ENCODE assay signal across 15 cellular contexts in the genomic region with DNA sequence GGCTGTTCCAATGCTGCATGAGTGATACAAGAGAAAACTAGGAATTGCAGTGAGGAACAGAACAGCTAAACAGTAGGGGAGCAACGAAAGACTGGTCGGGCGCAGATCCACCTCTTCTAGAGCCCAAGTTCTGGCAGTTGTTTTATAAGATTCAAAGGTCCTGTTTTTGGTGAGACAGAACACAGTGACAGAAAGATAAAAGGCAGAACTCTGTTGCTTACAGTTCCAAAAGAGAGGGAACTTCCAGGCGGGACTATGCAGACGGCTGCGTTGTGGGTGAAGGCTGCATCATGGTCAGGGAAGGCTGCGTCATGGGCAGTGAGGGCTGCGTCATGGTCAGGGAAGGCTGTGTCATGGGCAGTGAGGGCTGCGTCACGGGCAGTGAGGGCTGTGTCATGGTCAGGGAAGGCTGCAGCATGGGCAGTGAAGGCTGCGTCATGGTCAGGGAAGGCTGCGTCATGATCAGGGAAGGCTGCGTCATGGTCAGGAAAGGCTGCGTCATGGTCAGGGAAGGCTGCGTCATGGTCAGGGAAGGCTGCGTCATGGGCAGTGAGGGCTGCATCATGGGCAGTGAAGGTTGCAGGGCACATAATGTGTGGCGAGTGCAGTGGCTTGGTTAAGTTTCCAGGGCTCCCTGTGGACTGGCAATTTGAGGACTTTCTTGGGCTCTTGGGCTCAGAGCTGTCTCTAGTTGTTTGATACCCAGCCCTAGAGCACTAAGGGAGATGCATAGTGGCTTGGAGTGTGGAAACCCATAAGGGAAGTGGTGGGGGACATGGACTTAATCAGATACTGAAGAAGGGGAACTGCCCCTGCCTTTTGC.
DNase-seq lines count a peak whose midpoint lies in the region; ATAC-seq, FAIRE-seq and TF ChIP-seq lines count a peak whose summit lies in the region.
"Had no signal": no experiment of that assay in that cellular context is flagged by ENCODE, and none has a peak within 500 bp of the region (broad histone marks: within the 10 kb centered on the region; RNA-seq: fewer than 3 reads in every experiment).

No MANE protein-coding gene starts in this region.

- in situ Hi-C loops in K562 (cut with MboI), result no loop called here
- in situ Hi-C loops in transverse colon (cut with MboI; ENCODE audit: low pct_ligation_motif_present in 1 of 4, low pct_unique_long_range_greater_than_20kb in 1 of 4, low sequenced_read_pairs in 3 of 4), result no loop called here

- no peak overlapping the region for H3K4me2 ChIP-seq in GM23338
- no peak overlapping the region for H3K4me2 ChIP-seq in K562 (ENCODE audit: insufficient read depth, low read length)
- H3K4me2 ChIP-seq in neuronal stem cell (ENCODE audit: insufficient read depth, low read length, poor library complexity, severe bottlenecking), result no peak overlapping the region

- H4K20me1 ChIP-seq in GM23338 (replicated peaks; ENCODE audit: insufficient read depth), result no peaks in the 10 kb centered on the region
- no peaks in the 10 kb centered on the region for H4K20me1 ChIP-seq in K562 (replicated peaks; ENCODE audit: control insufficient read depth, insufficient read depth, low read length)

- no peak overlapping the region for H3K4me3 Mint-ChIP-seq in GM23338
- H3K4me3 Mint-ChIP-seq in activated CD4-positive, alpha-beta memory T cell treated with anti-CD3 and anti-CD28 coated beads for 36 hours, result no peak overlapping the region
- H3K4me3 Mint-ChIP-seq: CD4-positive, alpha-beta T cell had no signal

- peak overlapping the region; percentile 77 for H2BK12ac ChIP-seq in neuronal stem cell (ENCODE audit: low read length)

- intact Hi-C loops in K562 (cut with micrococcal nuclease), result no loop called here
- intact Hi-C loops in transverse colon (cut with DNase I; ENCODE audit: low total_unique reads), result no loop called here
- intact Hi-C loops in activated CD4-positive, alpha-beta memory T cell treated with anti-CD3 and anti-CD28 coated beads for 36 hours (cut with micrococcal nuclease), result no loop called here

- POLR2A ChIA-PET in K562 (lab: Yijun Ruan, JAX), result no interaction called here
- POLR2A ChIA-PET in activated CD4-positive, alpha-beta memory T cell treated with anti-CD3 and anti-CD28 coated beads for 36 hours (lab: Charles Lee), result no interaction called here

- 1% methylated on average over 17 of the region's 17 CpGs for WGBS in K562 (ENCODE audit: insufficient coverage, low coverage, missing lambda C conversion rate)
- no CpG with 5 or more reads among the region's 17 CpGs for WGBS in neuronal stem cell (ENCODE audit: extremely low coverage in 2 of 2, insufficient read length in 2 of 2, insufficient replicate concordance in 1 of 2), 2 donors
- WGBS in transverse colon (ENCODE audit: low coverage in 1 of 2), 2 donors, result 50 to 83% methylated on average over 4 to 17 of the region's 17 CpGs

- H2AK5ac ChIP-seq in neuronal stem cell (ENCODE audit: low read depth, low read length), result no peak overlapping the region

- BruUV-seq in K562 (replicated peaks; lab: Mats Ljungman, UMichigan), result no TSS peak

- no peak for FAIRE-seq in K562 (lab: Jason Lieb, UNC)
- FAIRE-seq: GM12878, GM18507 had no signal

- no peaks in the 10 kb centered on the region for H3K36me3 ChIP-seq in GM23338 (ENCODE audit: insufficient read depth)
- no peaks in the 10 kb centered on the region for H3K36me3 ChIP-seq in K562 (ENCODE audit: control insufficient read depth, insufficient read depth, low read length)
- no peaks in the 10 kb centered on the region for H3K36me3 ChIP-seq in neuronal stem cell (replicated peaks in 1 of 2; ENCODE audit: control insufficient read depth in 2 of 2, insufficient read depth in 2 of 2, low read length in 2 of 2)
- H3K36me3 ChIP-seq in transverse colon, result no peaks in the 10 kb centered on the region
- H3K36me3 ChIP-seq: HAP-1 had no signal

- no peak overlapping the region for H3K14ac ChIP-seq in neuronal stem cell (ENCODE audit: low read length)

- no peak overlapping the region for H4K91ac ChIP-seq in neuronal stem cell (ENCODE audit: low read depth, low read length, poor library complexity)

- no peaks in the 10 kb centered on the region for H3F3A ChIP-seq in GM23338 (replicated peaks; ENCODE audit: low read depth)

- H3K36me3 Mint-ChIP-seq in GM23338 (ENCODE audit: low read depth), result peaks cover 13% of the 10 kb centered on the region
- H3K36me3 Mint-ChIP-seq in activated CD4-positive, alpha-beta memory T cell treated with anti-CD3 and anti-CD28 coated beads for 36 hours, result no peaks in the 10 kb centered on the region

- TF ChIP-seq CTCF in GM23338 (conservative IDR thresholded peaks at IDR 0.05; ENCODE audit: low read depth in 2 of 2), result no peak
- no peak for TF ChIP-seq CTCF in K562 (IDR thresholded peaks at IDR 0.05 in 2 of 3, conservative IDR thresholded peaks at IDR 0.05 in 1 of 3; ENCODE audit: insufficient read depth in 2 of 3, low read depth in 1 of 3, low read length in 3 of 3)
- no peak for TF ChIP-seq CTCF in transverse colon (IDR thresholded peaks at IDR 0.05)

- H2BK5ac ChIP-seq in neuronal stem cell (ENCODE audit: low read length), result no peak overlapping the region

- H4K8ac ChIP-seq in neuronal stem cell (ENCODE audit: low read depth, low read length), result no peak overlapping the region

- CTCF ChIA-PET in K562 (lab: Yijun Ruan, JAX; ENCODE audit: low intra/inter-chr PET ratio), result no interaction called here
- CTCF ChIA-PET in activated CD4-positive, alpha-beta memory T cell treated with anti-CD3 and anti-CD28 coated beads for 36 hours (lab: Charles Lee), result no interaction called here

- H3K79me2 ChIP-seq in GM23338 (replicated peaks; ENCODE audit: insufficient read depth) (no peaks in the 10 kb centered on the region), K562 (ENCODE audit: control insufficient read depth, insufficient read depth, low read length) (no peaks in the 10 kb centered on the region)

- H3K4me1 ChIP-seq in GM23338 (ENCODE audit: insufficient read depth) (no peaks in the 10 kb centered on the region), K562 (replicated peaks in 1 of 2; ENCODE audit: control insufficient read depth in 2 of 2, insufficient read depth in 2 of 2, low read length in 2 of 2) (no peaks in the 10 kb centered on the region), neuronal stem cell (ENCODE audit: control insufficient read depth in 2 of 2, insufficient read depth in 1 of 2, low read depth in 1 of 2, low read length in 2 of 2) (no peaks in the 10 kb centered on the region), transverse colon (peaks cover 0 to 3% (median 0%) of the 10 kb centered on the region in 4 donors)
- H3K4me1 ChIP-seq: HAP-1 had no signal

- no peaks in the 10 kb centered on the region for H3K9me1 ChIP-seq in K562 (ENCODE audit: control insufficient read depth, insufficient read depth, low read length)

- H3K4me1 Mint-ChIP-seq in GM23338, result no peaks in the 10 kb centered on the region; the same call in 2 of the 3 replicates
- H3K4me1 Mint-ChIP-seq in activated CD4-positive, alpha-beta memory T cell treated with anti-CD3 and anti-CD28 coated beads for 36 hours (ENCODE audit: low read depth), result no peaks in the 10 kb centered on the region

- ATAC-seq in GM23338 (no peak), K562 (no peak), GM18870 (IDR thresholded peaks at IDR 0.05; ENCODE audit: unreplicated experiment) (no peak)
- ATAC-seq: GM12878 had no signal

- H3K79me1 ChIP-seq in neuronal stem cell (ENCODE audit: low read depth, low read length), result no peaks in the 10 kb centered on the region

- TF ChIP-seq POLR2A in K562 (conservative IDR thresholded peaks at IDR 0.05), result no peak
- no peak for TF ChIP-seq POLR2A in transverse colon (IDR thresholded peaks at IDR 0.05)

- peak overlapping the region; percentile 54 for H3K18ac ChIP-seq in neuronal stem cell (ENCODE audit: low read length)

- TF ChIP-seq EP300 in K562 (IDR thresholded peaks at IDR 0.05; ENCODE audit: low read length) (no peak), transverse colon (IDR thresholded peaks at IDR 0.05; ENCODE audit: low read depth) (peak; percentile 75)

- no peak overlapping the region for H2BK120ac ChIP-seq in neuronal stem cell (ENCODE audit: low read depth, low read length)

- no peak overlapping the region for H3K4ac ChIP-seq in neuronal stem cell (ENCODE audit: low read length)

- peaks cover 6% of the 10 kb centered on the region for H3K27me3 Mint-ChIP-seq in GM23338 (ENCODE audit: insufficient read depth, low read depth, poor library complexity)
- H3K27me3 Mint-ChIP-seq in activated CD4-positive, alpha-beta memory T cell treated with anti-CD3 and anti-CD28 coated beads for 36 hours, result peaks cover 1% of the 10 kb centered on the region

- H3K27ac ChIP-seq in GM23338 (ENCODE audit: low read depth) (no peak overlapping the region), K562 (ENCODE audit: extremely low read depth, low read depth, low read length) (no peak overlapping the region), neuronal stem cell (replicated peaks; ENCODE audit: low read length) (no peak overlapping the region), transverse colon (peak overlapping the region; percentile 26 to 81 (median 62))

- peak overlapping the region; percentile 50 for H2BK15ac ChIP-seq in neuronal stem cell (ENCODE audit: low read length)

- DNase-seq in GM23338 (ENCODE audit: low spot score), result no peak
- DNase-seq in K562 (ENCODE audit: extremely low read depth in 1 of 4, low spot score in 3 of 4), result no peak
- no peak for DNase-seq in neuronal stem cell (ENCODE audit: low spot score)
- peak; percentile 26 for DNase-seq in transverse colon
- no peak for DNase-seq in activated CD4-positive, alpha-beta memory T cell treated with anti-CD3 and anti-CD28 coated beads for 36 hours
- no peak for DNase-seq in SW480 (ENCODE audit: low spot score)
- DNase-seq: ACHN; C1 segment of cervical spinal cord; CD4-positive, alpha-beta T cell; DMS79; GOT3 had no signal

- no peak overlapping the region for H3K4me3 ChIP-seq in GM23338
- no peak overlapping the region for H3K4me3 ChIP-seq in K562
- peak overlapping the region in 1 of 2 donors; percentile 46 for H3K4me3 ChIP-seq in neuronal stem cell (ENCODE audit: low read length in 2 of 2)
- no peak overlapping the region for H3K4me3 ChIP-seq in transverse colon
- H3K4me3 ChIP-seq: GM12878, HAP-1 had no signal

- no peak for TF ChIP-seq RAD21 in K562 (CRISPR knock-in tag; conservative IDR thresholded peaks at IDR 0.05 in 1 of 2, IDR thresholded peaks at IDR 0.05 in 1 of 2)

- H2AFZ ChIP-seq in GM23338 (no peak overlapping the region), K562 (ENCODE audit: low read depth, low read length) (no peak overlapping the region), neuronal stem cell (ENCODE audit: low read length) (no peak overlapping the region)

- no peaks in the 10 kb centered on the region for H3K9me3 ChIP-seq in K562 (replicated peaks; ENCODE audit: control insufficient read depth, insufficient read depth, low read depth, low read length)
- H3K9me3 ChIP-seq in neuronal stem cell (replicated peaks in 1 of 2; ENCODE audit: control insufficient read depth in 2 of 2, insufficient read depth in 1 of 2, low read depth in 1 of 2, low read length in 2 of 2), result no peaks in the 10 kb centered on the region
- H3K9me3 ChIP-seq in transverse colon, result no peaks in the 10 kb centered on the region
- H3K9me3 ChIP-seq: HAP-1 had no signal

- 0 out of 2 replicates have a peak, but pooled peaks cover 3% of the 10 kb centered on the region for H3K27me3 ChIP-seq in GM23338 (ENCODE audit: insufficient read depth)
- no peaks in the 10 kb centered on the region for H3K27me3 ChIP-seq in K562 (ENCODE audit: control insufficient read depth in 2 of 2, insufficient read depth in 2 of 2, low read length in 2 of 2)
- no peaks in the 10 kb centered on the region for H3K27me3 ChIP-seq in neuronal stem cell (ENCODE audit: control insufficient read depth in 3 of 3, insufficient read depth in 3 of 3, low read depth in 1 of 3, low read length in 3 of 3)
- H3K27me3 ChIP-seq in transverse colon, result peaks cover 5% of the 10 kb centered on the region

- peaks cover 48% of the 10 kb centered on the region for H3K9me3 Mint-ChIP-seq in GM23338
- H3K9me3 Mint-ChIP-seq in activated CD4-positive, alpha-beta memory T cell treated with anti-CD3 and anti-CD28 coated beads for 36 hours, result peaks cover 2% of the 10 kb centered on the region
- H3K9me3 Mint-ChIP-seq: CD4-positive, alpha-beta T cell had no signal

- H3K9ac ChIP-seq in K562 (ENCODE audit: insufficient read depth in 1 of 2, low read depth in 2 of 2, low read length in 2 of 2) (no peak overlapping the region), neuronal stem cell (ENCODE audit: low read depth, low read length, poor library complexity) (peak overlapping the region; percentile 24)

- H3K27ac Mint-ChIP-seq in GM23338, result peak overlapping the region; percentile 38; the same call in 1 of the 2 replicates
- H3K27ac Mint-ChIP-seq in activated CD4-positive, alpha-beta memory T cell treated with anti-CD3 and anti-CD28 coated beads for 36 hours, result no peak overlapping the region
- H3K27ac Mint-ChIP-seq: CD4-positive, alpha-beta T cell had no signal

- no peaks in the 10 kb centered on the region for H3K9me2 ChIP-seq in GM23338 (ENCODE audit: insufficient read depth)

- no peak overlapping the region for H3K23ac ChIP-seq in neuronal stem cell (ENCODE audit: low read depth, low read length, poor library complexity)

Comparison
In these comparisons a context has a peak if more than half of its experiments do, and no peak if none do; other contexts are left out.
1. H3K27ac ChIP-seq: peak in transverse colon (4 of 4); none in GM23338 (single experiment), K562 (single experiment) and neuronal stem cell (single experiment).